14 cellular contexts compared by ENCODE assay signal in the genomic region with DNA sequence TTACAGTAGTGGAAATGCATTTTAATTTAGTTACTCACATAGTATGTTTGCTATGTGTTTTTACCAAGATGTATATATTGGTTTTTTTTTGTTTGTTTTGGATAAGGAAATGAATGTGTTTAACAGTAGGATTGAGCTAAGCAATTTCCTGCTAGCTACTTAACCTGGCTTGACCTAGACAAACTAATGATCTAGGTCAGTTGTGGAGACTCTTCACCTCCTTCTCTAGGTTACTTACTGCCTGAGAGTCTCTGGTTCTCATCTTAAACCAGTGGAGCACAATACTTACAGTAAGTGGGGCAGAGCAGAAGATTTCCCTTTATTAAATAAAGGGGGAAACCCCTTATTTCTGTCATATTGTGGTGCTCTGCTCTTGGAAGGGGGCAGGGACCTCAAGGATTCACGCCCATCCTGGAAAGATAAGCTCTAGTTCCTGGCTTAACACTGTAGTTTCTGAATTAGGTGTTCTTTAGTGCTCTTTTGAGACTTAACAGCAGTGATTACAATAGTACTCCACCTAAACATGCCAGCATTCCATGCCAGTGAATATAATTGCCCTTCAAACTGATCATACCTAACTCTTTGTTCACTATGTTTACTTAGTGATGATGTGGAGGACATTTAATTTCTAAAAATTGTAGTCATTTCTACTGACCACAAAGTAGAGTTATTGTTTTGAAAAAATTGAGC.
DNase-seq lines count a peak whose midpoint lies in the region; ATAC-seq and TF ChIP-seq lines count a peak whose summit lies in the region.
"Had no signal": no experiment of that assay in that cellular context is flagged by ENCODE, and none has a peak within 500 bp of the region (broad histone marks: within the 10 kb centered on the region; RNA-seq: fewer than 3 reads in every experiment).

No MANE protein-coding gene starts in this region.

- no peaks in the 10 kb centered on the region for H3K9me2 ChIP-seq in PC-9 (ENCODE audit: insufficient read depth)

- peaks cover 26% of the 10 kb centered on the region for H3K4me1 ChIP-seq in PC-9 (replicated peaks; ENCODE audit: insufficient read depth)
- H3K4me1 ChIP-seq: prostate gland had no signal

- CTCF ChIA-PET in PC-9 (lab: Charles Lee): interaction anchor here (0.6 to 1.6 kb wide), 2 partner anchors 12 to 61 kb away, joined by 4 to 17 read pairs; no protein-coding TSS in a partner anchor
- CTCF ChIA-PET in GM10248 (lab: Yijun Ruan, JAX): interaction anchor here (2.2 to 6.6 kb wide), 2 partner anchors 12 to 229 kb away, joined by 7 to 32 read pairs; no protein-coding TSS in a partner anchor

- POLR2A ChIA-PET in PC-9 (lab: Charles Lee; ENCODE audit: unreplicated experiment) (interaction anchor here (0.5 to 0.8 kb wide), 4 partner anchors 44 to 100 kb away, joined by 4 to 8 read pairs (median 6); no protein-coding TSS in a partner anchor), GM10248 (lab: Yijun Ruan, JAX) (no interaction called here)

- intact Hi-C loops in PC-9 (cut with micrococcal nuclease; ENCODE audit: unreplicated experiment): loop anchor here (1.0 kb wide), 3 partner anchors 42 to 82 kb away; no protein-coding TSS in a partner anchor

- no peak for ATAC-seq in HG02642 (IDR thresholded peaks at IDR 0.05; ENCODE audit: poor library complexity, unreplicated experiment)
- ATAC-seq in stimulated activated naive CD8-positive, alpha-beta T cell treated with anti-CD3 and anti-CD28 coated beads, Interleukin-15, Interleukin-2, amounts not matched to agents 100 U/mL and 50 U/mL, for 24 hours: no peak

- no peaks in the 10 kb centered on the region for H3K27me3 Mint-ChIP-seq in osteocyte (ENCODE audit: unreplicated experiment)

- no peak overlapping the region for H2AFZ ChIP-seq in PC-9

- no peak overlapping the region for H3K4me3 Mint-ChIP-seq in osteocyte (ENCODE audit: unreplicated experiment)

- H3K79me2 ChIP-seq in PC-9 (ENCODE audit: low read depth): no peaks in the 10 kb centered on the region

- H3K27ac ChIP-seq in PC-9 (peak overlapping the region; percentile 94), epithelial cell of prostate (peak overlapping the region; percentile 97)
- H3K27ac ChIP-seq: HL-60, prostate gland, thyroid gland had no signal

- no peaks in the 10 kb centered on the region for H3K27me3 ChIP-seq in PC-9 (ENCODE audit: insufficient read depth, low read depth)
- H3K27me3 ChIP-seq: thyroid gland had no signal

- H3K27ac Mint-ChIP-seq in osteocyte (ENCODE audit: unreplicated experiment): peak overlapping the region; percentile 27

- H3K36me3 ChIP-seq in PC-9 (ENCODE audit: low read depth): no peaks in the 10 kb centered on the region
- H3K36me3 ChIP-seq: prostate gland, thyroid gland had no signal

- no peak for TF ChIP-seq CTCF in PC-9 (conservative IDR thresholded peaks at IDR 0.05)
- TF ChIP-seq CTCF in osteocyte (IDR thresholded peaks at IDR 0.05): no peak
- TF ChIP-seq CTCF in GM10248 (IDR thresholded peaks at IDR 0.05; ENCODE audit: control extremely low read depth, extremely low read depth, low read depth, missing control alignments): no peak

- H4K20me1 ChIP-seq in PC-9 (ENCODE audit: insufficient read depth): no peaks in the 10 kb centered on the region

- H3K9me3 Mint-ChIP-seq in osteocyte (ENCODE audit: unreplicated experiment): no peaks in the 10 kb centered on the region

- H3F3A ChIP-seq in PC-9 (ENCODE audit: insufficient read depth, low read depth): peaks cover 16% of the 10 kb centered on the region; the same call in 1 of the 2 replicates

- peak; percentile 45 for DNase-seq in GM03348 (ENCODE audit: low spot score)
- DNase-seq in PC-9: peak; percentile 52 to 87
- DNase-seq in epithelial cell of prostate (ENCODE audit: low read depth, low spot score): peak; percentile 61
- no peak for DNase-seq in osteocyte (ENCODE audit: extremely low spot score, unreplicated experiment)
- DNase-seq in stimulated activated naive CD8-positive, alpha-beta T cell treated with anti-CD3 and anti-CD28 coated beads, Interleukin-15, Interleukin-2, amounts not matched to agents 100 U/mL and 50 U/mL, for 24 hours: no peak
- DNase-seq in stimulated activated CD4-positive, alpha-beta T cell treated with anti-CD3 and anti-CD28 coated beads, Interleukin-12 subunit alpha, Interleukin-12 subunit beta, amount 100 ng/mL, for 4 hours: no peak
- DNase-seq in GM10248 (ENCODE audit: extremely low spot score): no peak
- DNase-seq: activated T-cell treated with anti-CD3 and anti-CD28 coated beads for 4 hours, Caco-2, NCI-H2081 treated with DMSO at 0.1 percent for 48 hours, thyroid gland had no signal

- no TSS peak for BruUV-seq in PC-9 (replicated peaks; lab: Mats Ljungman, UMichigan)

- H3K9me3 ChIP-seq in PC-9 (ENCODE audit: insufficient read depth, low read depth): no peaks in the 10 kb centered on the region
- H3K9me3 ChIP-seq: Caco-2, prostate gland, thyroid gland had no signal

- peak overlapping the region; percentile 38; the same call in 1 of the 2 replicates for H3K4me3 ChIP-seq in PC-9
- H3K4me3 ChIP-seq: prostate gland, thyroid gland had no signal

- peaks cover 23% of the 10 kb centered on the region for H3K4me1 Mint-ChIP-seq in osteocyte (ENCODE audit: unreplicated experiment)

- peaks cover 9% of the 10 kb centered on the region for H3K36me3 Mint-ChIP-seq in osteocyte (ENCODE audit: unreplicated experiment)

- peak overlapping the region; percentile 69 for H3K4me2 ChIP-seq in PC-9

Comparison
In these comparisons a context has a peak if more than half of its experiments do, and no peak if none do; other contexts are left out.
1. DNase-seq: peak in GM03348 (single experiment), PC-9 (2 of 2) and epithelial cell of prostate (single experiment); none in osteocyte (single experiment), stimulated activated naive CD8-positive, alpha-beta T cell treated with anti-CD3 and anti-CD28 coated beads, Interleukin-15, Interleukin-2, amounts not matched to agents 100 U/mL and 50 U/mL, for 24 hours (single experiment), stimulated activated CD4-positive, alpha-beta T cell treated with anti-CD3 and anti-CD28 coated beads, Interleukin-12 subunit alpha, Interleukin-12 subunit beta, amount 100 ng/mL, for 4 hours (single experiment) and GM10248 (single experiment).